In the genomic region with DNA sequence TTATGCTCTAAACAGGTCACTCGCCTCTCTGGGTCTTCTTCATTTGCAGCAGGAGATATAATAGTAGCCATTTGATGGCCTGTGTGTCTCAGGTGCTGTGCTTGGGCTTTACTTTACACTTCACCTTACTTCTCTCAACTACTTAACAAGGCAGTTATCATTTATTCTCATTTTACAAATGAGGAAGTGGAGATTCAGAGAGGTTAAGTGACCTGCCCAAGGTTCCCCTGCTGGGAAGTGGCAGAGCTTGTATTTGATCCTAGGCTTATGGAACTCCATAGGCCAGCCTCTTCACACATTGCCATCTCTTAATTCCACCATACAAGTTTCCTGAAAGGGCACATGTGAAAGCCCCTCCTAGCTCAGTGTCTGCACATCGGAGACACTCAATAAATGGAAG, we compare ENCODE assay signal across 35 cellular contexts. TPM values are rescaled to one million over a fixed set of nuclear protein-coding genes. Genes with fewer than 3 reads are reported as not detected.
"Had no signal": no experiment of that assay in that cellular context is flagged by ENCODE, and none has a peak within 500 bp of the region (broad histone marks: within the 10 kb centered on the region; RNA-seq: fewer than 3 reads in every experiment).

No MANE protein-coding gene starts in this region.

- H3K9me3 ChIP-seq: adrenal gland, body of pancreas, breast epithelium had no signal

- H3K36me3 ChIP-seq: adrenal gland, brain microvascular endothelial cell, breast epithelium had no signal

- FAIRE-seq: astrocyte, colon, TTC549 had no signal

- DNase-seq: activated B cell treated with CpG ODN at 0.5 μM for 24 hours; activated CD4-positive, alpha-beta memory T cell treated with anti-CD3 and anti-CD28 coated beads for 36 hours; activated CD4-positive, alpha-beta T cell treated with anti-CD3 and anti-CD28 coated beads for 4 hours; activated CD4-positive, alpha-beta T cell treated with anti-CD3 and anti-CD28 coated beads, Interleukin-2, amount 10 ng/mL, durations not matched to agents 24 days and 14 days; activated CD4-positive, alpha-beta T cell treated with anti-CD3 and anti-CD28 coated beads, Interleukin-2, amount 50 U/mL, for 1 hour; activated CD4-positive, alpha-beta T cell treated with anti-CD3 and anti-CD28 coated beads, Interleukin-2, amount 50 U/mL, for 4 hours; activated CD4-positive, CD25-positive, alpha-beta regulatory T cell treated with anti-CD3 and anti-CD28 coated beads, Interleukin-2, amount 50 U/mL, for 72 hours; activated CD8-positive, alpha-beta memory T cell treated with anti-CD3 and anti-CD28 coated beads, Interleukin-2, amount 50 U/mL, for 4 hours; activated CD8-positive, alpha-beta T cell treated with anti-CD3 and anti-CD28 coated beads for 36 hours; activated effector memory CD4-positive, alpha-beta T cell treated with anti-CD3 and anti-CD28 coated beads, Interleukin-2, amount 50 U/mL, for 16 hours; activated gamma-delta T cell treated with Interleukin-2 at 50 U/mL for 16 hours; activated naive CD4-positive, alpha-beta T cell; activated naive CD4-positive, alpha-beta T cell treated with anti-CD3 and anti-CD28 coated beads for 36 hours; activated naive CD4-positive, alpha-beta T cell treated with anti-CD3 and anti-CD28 coated beads, Interleukin-2, amount 50 U/mL, for 16 hours; activated naive CD8-positive, alpha-beta T cell treated with anti-CD3 and anti-CD28 coated beads for 36 hours; activated T-cell treated with anti-CD3 and anti-CD28 coated beads for 4 hours; activated T-cell treated with anti-CD3 and anti-CD28 coated beads, Interleukin-2, amount 50 U/mL, for 1 hour; activated T-cell treated with anti-CD3 and anti-CD28 coated beads, Interleukin-2, amount 50 U/mL, for 4 hours; activated T-cell treated with anti-CD3 and anti-CD28 coated beads, Interleukin-2, amount 50 U/mL, for 72 hours; adrenal gland; amniotic stem cell; aorta; body of pancreas; brain microvascular endothelial cell; central memory CD4-positive, alpha-beta T cell; T-helper 9 cell had no signal

- H3K27me3 ChIP-seq: body of pancreas, brain microvascular endothelial cell had no signal

- H3K27ac ChIP-seq: adrenal gland, body of pancreas, brain microvascular endothelial cell, breast epithelium, VCaP had no signal

- ATAC-seq: activated CD8-positive, alpha-beta T cell treated with anti-CD3 and anti-CD28 coated beads for 36 hours; activated naive CD4-positive, alpha-beta T cell treated with anti-CD3 and anti-CD28 coated beads, Interleukin-2, amount 50 U/mL, for 72 hours; activated T-cell treated with anti-CD3 and anti-CD28 coated beads, Interleukin-2, amount 50 U/mL, for 4 hours; activated T-cell treated with anti-CD3 and anti-CD28 coated beads, Interleukin-2, amount 50 U/mL, for 72 hours; activated T-helper 17 cell treated with anti-CD3 and anti-CD28 coated beads, Interleukin-2, amount 50 U/mL, for 72 hours; body of pancreas had no signal

- H3K4me3 ChIP-seq: adrenal gland, body of pancreas, breast epithelium had no signal

- H3K4me1 ChIP-seq: adrenal gland, body of pancreas, breast epithelium had no signal

RNA-seq across cellular contexts. Expression of a gene that starts 30.4 kb away (rescaled TPM):
- total RNA-seq: activated B cell treated with CpG ODN at 0.5 μM for 24 hours; activated CD4-positive, alpha-beta T cell treated with anti-CD3 and anti-CD28 coated beads, Interleukin-2, amount 10 ng/mL, durations not matched to agents 24 days and 14 days; activated CD8-positive, alpha-beta memory T cell treated with anti-CD3 and anti-CD28 coated beads for 36 hours; activated CD8-positive, alpha-beta T cell treated with anti-CD3 and anti-CD28 coated beads for 36 hours; activated naive CD4-positive, alpha-beta T cell treated with anti-CD3 and anti-CD28 coated beads for 36 hours; activated naive CD4-positive, alpha-beta T cell treated with anti-CD3 and anti-CD28 coated beads, Interleukin-2, amount 50 U/mL, for 72 hours; activated naive CD8-positive, alpha-beta T cell treated with anti-CD3 and anti-CD28 coated beads for 36 hours; activated T-cell treated with anti-CD3 and anti-CD28 coated beads, Interleukin-2, amount 50 U/mL, for 4 hours; activated T-cell treated with anti-CD3 and anti-CD28 coated beads, Interleukin-2, amount 50 U/mL, for 72 hours; activated T-helper 1 cell treated with anti-CD3 and anti-CD28 coated beads, Interleukin-12 subunit alpha, Interleukin-12 subunit beta, Interleukin-2, Interleukin-4 antibody, amounts not matched to agents 30 ng/mL and 10 ng/mL and 1 ng/mL, durations not matched to agents 14 hours and 24 hours and 36 hours; activated T-helper 17 cell treated with anti-CD3 and anti-CD28 coated beads, Interleukin-2, amount 50 U/mL, for 72 hours had no signal
